Comparison of ENCODE assay signal across 9 cellular contexts in genomic region chr14:73633115-73633514, GRCh38. TPM values are rescaled to one million over a fixed set of nuclear protein-coding genes. Genes with fewer than 3 reads are reported as not detected.
DNase-seq lines count a peak whose midpoint lies in the region; ATAC-seq and TF ChIP-seq lines count a peak whose summit lies in the region.
"Had no signal": no experiment of that assay in that cellular context is flagged by ENCODE, and none has a peak within 500 bp of the region (broad histone marks: within the 10 kb centered on the region; RNA-seq: fewer than 3 reads in every experiment).

No MANE protein-coding gene starts in this region.

- peaks cover 0 to 18% (median 15%) of the 10 kb centered on the region in 4 donors for H3K4me1 ChIP-seq in liver (ENCODE audit: control insufficient read depth in 4 of 4, insufficient read depth in 4 of 4, low read length in 3 of 4)
- H3K4me1 ChIP-seq in thymus (ENCODE audit: control insufficient read depth, insufficient read depth, low read length): peaks cover 10% of the 10 kb centered on the region

- H3K27ac ChIP-seq in liver (ENCODE audit: low read depth in 1 of 2, low read length in 2 of 2) (peak overlapping the region; percentile 79 to 87), thymus (ENCODE audit: low read depth) (no peak overlapping the region)
- H3K27ac ChIP-seq: epithelial cell of prostate had no signal

- H3K27ac Mint-ChIP-seq in activated naive CD4-positive, alpha-beta T cell treated with anti-CD3 and anti-CD28 coated beads, Interleukin-2, amount 50 U/mL, for 24 hours: peak overlapping the region; percentile 51
- no peak overlapping the region for H3K27ac Mint-ChIP-seq in activated T-cell treated with anti-CD3 and anti-CD28 coated beads, Interleukin-2, amount 50 U/mL, for 72 hours

- H3K4me3 ChIP-seq in liver (ENCODE audit: low read depth in 1 of 3, low read length in 3 of 3) (peak overlapping the region; percentile 35 to 63 (median 56)), thymus (ENCODE audit: low read length) (peak overlapping the region; percentile 53), MG63 (no peak overlapping the region)

- H3K36me3 Mint-ChIP-seq in activated naive CD4-positive, alpha-beta T cell treated with anti-CD3 and anti-CD28 coated beads, Interleukin-2, amount 50 U/mL, for 24 hours: no peaks in the 10 kb centered on the region
- no peaks in the 10 kb centered on the region for H3K36me3 Mint-ChIP-seq in activated T-cell treated with anti-CD3 and anti-CD28 coated beads, Interleukin-2, amount 50 U/mL, for 72 hours (ENCODE audit: insufficient read depth in 2 of 2)

- TF ChIP-seq CTCF in liver (IDR thresholded peaks at IDR 0.05; ENCODE audit: low read depth, low read length, missing input control): no peak

- no peaks in the 10 kb centered on the region for H3K9me3 Mint-ChIP-seq in activated naive CD4-positive, alpha-beta T cell treated with anti-CD3 and anti-CD28 coated beads, Interleukin-2, amount 50 U/mL, for 24 hours
- no peaks in the 10 kb centered on the region for H3K9me3 Mint-ChIP-seq in activated T-cell treated with anti-CD3 and anti-CD28 coated beads, Interleukin-2, amount 50 U/mL, for 72 hours

- H3K27me3 ChIP-seq in liver (ENCODE audit: control insufficient read depth in 4 of 4, insufficient read depth in 4 of 4, low read length in 3 of 4): no peaks in the 10 kb centered on the region
- H3K27me3 ChIP-seq in thymus (ENCODE audit: control insufficient read depth, insufficient read depth): peaks cover 14% of the 10 kb centered on the region
- H3K27me3 ChIP-seq in MG63: no peaks in the 10 kb centered on the region

- TF ChIP-seq RAD21 in liver (IDR thresholded peaks at IDR 0.05): no peak

- H3K4me3 Mint-ChIP-seq in activated naive CD4-positive, alpha-beta T cell treated with anti-CD3 and anti-CD28 coated beads, Interleukin-2, amount 50 U/mL, for 24 hours: peak overlapping the region; percentile 79
- peak overlapping the region; percentile 75 to 84 for H3K4me3 Mint-ChIP-seq in activated T-cell treated with anti-CD3 and anti-CD28 coated beads, Interleukin-2, amount 50 U/mL, for 72 hours

- ATAC-seq in activated T-cell treated with anti-CD3 and anti-CD28 coated beads, Interleukin-2, amount 50 U/mL, for 72 hours (replicated peaks in 1 of 2): peak; percentile 16 to 26
- ATAC-seq in GM19351 (IDR thresholded peaks at IDR 0.05; ENCODE audit: unreplicated experiment): no peak

- H3K36me3 ChIP-seq in liver (ENCODE audit: control insufficient read depth in 4 of 4, insufficient read depth in 3 of 4, low read depth in 1 of 4, low read length in 3 of 4) (no peaks in the 10 kb centered on the region), thymus (ENCODE audit: control insufficient read depth, insufficient read depth) (no peaks in the 10 kb centered on the region), MG63 (no peaks in the 10 kb centered on the region)

- H3K4me1 Mint-ChIP-seq in activated naive CD4-positive, alpha-beta T cell treated with anti-CD3 and anti-CD28 coated beads, Interleukin-2, amount 50 U/mL, for 24 hours: peaks cover 5% of the 10 kb centered on the region
- peaks cover 13% of the 10 kb centered on the region for H3K4me1 Mint-ChIP-seq in activated T-cell treated with anti-CD3 and anti-CD28 coated beads, Interleukin-2, amount 50 U/mL, for 72 hours (ENCODE audit: low read depth)

- DNase-seq in activated naive CD4-positive, alpha-beta T cell treated with Interleukin-2 at 50 U/mL for 16 hours: no peak
- DNase-seq in activated T-cell treated with anti-CD3 and anti-CD28 coated beads, Interleukin-2, amount 50 U/mL, for 72 hours: no peak
- DNase-seq in DMS53 (lab: John Stamatoyannopoulos, UW) (no peak), MG63 (no peak)

- peak overlapping the region in 1 of 2 donors; percentile 73 for H3K9ac ChIP-seq in liver (ENCODE audit: low read depth in 1 of 2, low read length in 2 of 2)

- H3K9me3 ChIP-seq in liver (ENCODE audit: control insufficient read depth in 4 of 4, low read length in 3 of 4): no peaks in the 10 kb centered on the region
- H3K9me3 ChIP-seq in thymus (ENCODE audit: control insufficient read depth): no peaks in the 10 kb centered on the region
- no peaks in the 10 kb centered on the region for H3K9me3 ChIP-seq in MG63

- peaks cover 3% of the 10 kb centered on the region for H3K27me3 Mint-ChIP-seq in activated naive CD4-positive, alpha-beta T cell treated with anti-CD3 and anti-CD28 coated beads, Interleukin-2, amount 50 U/mL, for 24 hours
- H3K27me3 Mint-ChIP-seq in activated T-cell treated with anti-CD3 and anti-CD28 coated beads, Interleukin-2, amount 50 U/mL, for 72 hours (ENCODE audit: low read depth): no peaks in the 10 kb centered on the region

- 30% methylated on average over 13 of the region's 13 CpGs for WGBS in liver
- WGBS in thymus: 42% methylated on average over 13 of the region's 13 CpGs

TF ChIP-seq in liver, 16 proteins besides CTCF, POLR2A, EP300 and RAD21 (continues in another document):
- no peak for TF ChIP-seq EGR1 (IDR thresholded peaks at IDR 0.05; ENCODE audit: low read depth in 2 of 2)
- no peak for TF ChIP-seq NR2F2 (IDR thresholded peaks at IDR 0.05)
- no peak for TF ChIP-seq REST (IDR thresholded peaks at IDR 0.05)
- TF ChIP-seq ZBTB33 (IDR thresholded peaks at IDR 0.05): no peak
- TF ChIP-seq GABPA (IDR thresholded peaks at IDR 0.05 in 1 of 2, conservative IDR thresholded peaks at IDR 0.05 in 1 of 2): no peak
- no peak for TF ChIP-seq FOXA1 (IDR thresholded peaks at IDR 0.05)
- TF ChIP-seq HNF4G (IDR thresholded peaks at IDR 0.05): no peak
- no peak for TF ChIP-seq FOXA2 (IDR thresholded peaks at IDR 0.05)
- TF ChIP-seq ATF3 (IDR thresholded peaks at IDR 0.05): no peak
- TF ChIP-seq MAX (IDR thresholded peaks at IDR 0.05): no peak
- no peak for TF ChIP-seq JUND (IDR thresholded peaks at IDR 0.05)
- TF ChIP-seq SP1 (IDR thresholded peaks at IDR 0.05): no peak
- no peak for TF ChIP-seq YY1 (IDR thresholded peaks at IDR 0.05)
- TF ChIP-seq HNF4A (conservative IDR thresholded peaks at IDR 0.05): no peak

RNA-seq across cellular contexts. Expression of gene DNAL1, which starts 11.7 kb away (rescaled TPM):
- total RNA-seq in activated T-cell treated with anti-CD3 and anti-CD28 coated beads, Interleukin-2, amount 50 U/mL, for 72 hours: 1 to 10 TPM; 6.8 to 8.3 TPM
- 1 to 10 TPM; 2.6 to 3.4 TPM for total RNA-seq in liver
- polyA plus RNA-seq in liver (1 to 10 TPM; 1.9 to 2.1 TPM), thymus (4.1 TPM)
- 7.0 and 92.2 TPM in 2 replicates for total RNA-seq in MG63 (2014; rRNA removed; shearing (Covaris generic); ENCODE audit: low replicate concordance)

RNA-seq across cellular contexts. Expression of gene ACOT6, which starts 20.8 kb away (rescaled TPM):
- not detected for total RNA-seq in activated T-cell treated with anti-CD3 and anti-CD28 coated beads, Interleukin-2, amount 50 U/mL, for 72 hours
- total RNA-seq in liver: 1 to 10 TPM in 1 of 2 donors, not detected in 1; 1.1 TPM
- polyA plus RNA-seq in liver (1 to 10 TPM in 1 of 2 donors, under 1 TPM in 1; 0.65 to 1.1 TPM), thymus (0.05 TPM)
- not detected in 2 replicates for total RNA-seq in MG63 (2014; rRNA removed; shearing (Covaris generic); ENCODE audit: low replicate concordance)

RNA-seq across cellular contexts. Expression of gene ACOT4, which starts 41.4 kb away (rescaled TPM):
- 1 to 10 TPM; 4.4 to 5.2 TPM for total RNA-seq in activated T-cell treated with anti-CD3 and anti-CD28 coated beads, Interleukin-2, amount 50 U/mL, for 72 hours
- 10 to 100 TPM in 1 of 2 donors, 1 to 10 TPM in 1; 2.5 to 12.9 TPM for total RNA-seq in liver
- polyA plus RNA-seq in liver (10 to 100 TPM in 1 of 2 donors, 1 to 10 TPM in 1; 8.9 to 12.6 TPM), thymus (1.6 TPM)
- total RNA-seq in MG63 (2014; rRNA removed; shearing (Covaris generic); ENCODE audit: low replicate concordance): 0.44 and 0.76 TPM in 2 replicates
